ENCODE assay signal across 18 cellular contexts in genomic region chr15:60966746-60967145, GRCh38.
"Had no signal": no experiment of that assay in that cellular context is flagged by ENCODE, and none has a peak within 500 bp of the region (broad histone marks: within the 10 kb centered on the region; RNA-seq: fewer than 3 reads in every experiment).

No MANE protein-coding gene starts in this region.

- H3K27ac ChIP-seq: dorsolateral prefrontal cortex, hepatocyte, ovary, right atrium auricular region, sigmoid colon had no signal

- H3K36me3 ChIP-seq: ovary, right atrium auricular region, sigmoid colon had no signal

- H3K4me3 ChIP-seq: dorsolateral prefrontal cortex, hepatocyte, lung, ovary, right atrium auricular region, sigmoid colon, smooth muscle cell had no signal

- H3K4me2 ChIP-seq: hepatocyte, smooth muscle cell had no signal

- H3K27me3 ChIP-seq: dorsolateral prefrontal cortex, hepatocyte, ovary, right atrium auricular region, sigmoid colon had no signal

- DNase-seq: cortex of kidney; dorsolateral prefrontal cortex; effector CD8-positive, alpha-beta T cell; head of caudate nucleus; kidney; left cardiac atrium; left ventricle myocardium superior; naive thymus-derived CD8-positive, alpha-beta T cell; ovary; sigmoid colon; stimulated activated CD4-positive, alpha-beta T cell treated with anti-CD3 and anti-CD28 coated beads, Interleukin-2, amount 100 ng/mL, for 48 hours; stimulated activated naive CD4-positive, alpha-beta T cell treated with Interleukin-2 at 50 U/mL for 16 hours; trophoblast cell had no signal

- H3K9me3 ChIP-seq: ovary, right atrium auricular region, sigmoid colon had no signal

- H2AFZ ChIP-seq: hepatocyte had no signal

- H3K79me2 ChIP-seq: hepatocyte had no signal

- ATAC-seq: esophagus mucosa; left cardiac atrium; left ventricle myocardium superior; naive thymus-derived CD8-positive, alpha-beta T cell had no signal
